In the genomic region with DNA sequence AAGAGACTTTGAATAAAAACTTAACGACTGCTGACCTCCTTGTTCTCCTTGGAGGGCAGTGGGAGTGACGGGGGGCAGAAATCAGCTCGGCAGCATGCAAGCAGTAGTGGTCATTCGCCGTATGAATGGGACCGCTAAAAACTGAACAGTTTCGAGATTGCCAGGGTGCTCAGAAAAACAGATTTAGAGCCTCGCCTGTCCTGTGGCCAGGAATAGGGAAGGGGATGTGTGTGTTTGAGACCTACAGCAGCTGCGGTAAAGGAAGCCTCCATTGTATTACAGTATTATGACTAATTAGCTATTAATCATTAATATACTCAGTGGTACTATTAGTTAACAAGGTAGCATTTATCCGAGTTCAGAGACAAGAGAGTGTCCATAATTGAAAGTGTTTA, we compare ENCODE assay signal across 8 cellular contexts. TPM values are rescaled to one million over a fixed set of nuclear protein-coding genes. Genes with fewer than 3 reads are reported as not detected.
DNase-seq lines count a peak whose midpoint lies in the region; ATAC-seq, FAIRE-seq and TF ChIP-seq lines count a peak whose summit lies in the region.

No MANE protein-coding gene starts in this region.

- no peak for ATAC-seq in GM19467 (IDR thresholded peaks at IDR 0.05; ENCODE audit: unreplicated experiment)

- no peaks in the 10 kb centered on the region for H3K9me3 Mint-ChIP-seq in HFFc6

- H3K27ac ChIP-seq in ACC112 (ENCODE audit: low read depth, low read length) (no peak overlapping the region), muscle layer of colon (ENCODE audit: low read depth, low read length) (peak overlapping the region; percentile 83)

- H3K4me1 ChIP-seq in ACC112 (ENCODE audit: control insufficient read depth, insufficient read depth, low read length, unreplicated experiment) (peaks cover 26% of the 10 kb centered on the region), muscle layer of colon (ENCODE audit: insufficient read depth, low read length) (peaks cover 30% of the 10 kb centered on the region)

- peak overlapping the region; percentile 62 for H3K27ac Mint-ChIP-seq in HFFc6

- H3K27me3 ChIP-seq in ACC112 (ENCODE audit: insufficient read depth, low read length) (no peaks in the 10 kb centered on the region), bronchial epithelial cell (ENCODE audit: control insufficient read depth, insufficient read depth, low read length) (no peaks in the 10 kb centered on the region), muscle layer of colon (ENCODE audit: control insufficient read depth in 1 of 2, insufficient read depth in 2 of 2, low read length in 2 of 2) (no peaks in the 10 kb centered on the region)

- H2AFZ ChIP-seq in ACC112 (ENCODE audit: low read length, unreplicated experiment): peak overlapping the region; percentile 63

- H3K9me3 ChIP-seq in muscle layer of colon (ENCODE audit: low read length): no peaks in the 10 kb centered on the region

- peaks cover 35% of the 10 kb centered on the region for H3K79me2 ChIP-seq in ACC112 (ENCODE audit: control insufficient read depth, insufficient read depth, low read length, unreplicated experiment)

- H3K4me3 Mint-ChIP-seq in HFFc6: peak overlapping the region; percentile 86

- no peak for DNase-seq in HFFc6
- DNase-seq in bronchial epithelial cell (ENCODE audit: low read depth): peak; percentile 59
- DNase-seq in dedifferentiated amniotic fluid mesenchymal stem cell (ENCODE audit: extremely low spot score): no peak
- no peak for DNase-seq in RKO (ENCODE audit: low spot score)
- DNase-seq in stimulated activated CD4-positive, alpha-beta T cell treated with anti-CD3 and anti-CD28 coated beads, Interleukin-4, amount 100 ng/mL, for 1 hour: no peak

- peaks cover 3% of the 10 kb centered on the region; the same call in 1 of the 2 replicates for H3K27me3 Mint-ChIP-seq in HFFc6 (ENCODE audit: insufficient read depth)

- peaks cover 39% of the 10 kb centered on the region for H3K4me1 Mint-ChIP-seq in HFFc6 (ENCODE audit: low read depth)

- H3K36me3 ChIP-seq in ACC112 (ENCODE audit: insufficient read depth, low read length) (no peaks in the 10 kb centered on the region), bronchial epithelial cell (ENCODE audit: control insufficient read depth, insufficient read depth, low read length) (no peaks in the 10 kb centered on the region), muscle layer of colon (ENCODE audit: insufficient read depth, low read length) (no peaks in the 10 kb centered on the region)

- FAIRE-seq in bronchial epithelial cell (lab: Jason Lieb, UNC): no peak

- H3K9ac ChIP-seq in muscle layer of colon (ENCODE audit: low read length): peak overlapping the region; percentile 41

- no peak for TF ChIP-seq CTCF in HFFc6 (IDR thresholded peaks at IDR 0.05)
- no peak for TF ChIP-seq CTCF in bronchial epithelial cell (IDR thresholded peaks at IDR 0.05; ENCODE audit: insufficient read depth, low read length, severe bottlenecking)

- H3K4me3 ChIP-seq in ACC112 (ENCODE audit: low read depth, low read length): peak overlapping the region; percentile 99
- H3K4me3 ChIP-seq in bronchial epithelial cell (ENCODE audit: low read depth, low read length): peak overlapping the region; percentile 42
- peak overlapping the region; percentile 58 to 78 for H3K4me3 ChIP-seq in muscle layer of colon (ENCODE audit: low read depth in 1 of 2, low read length in 2 of 2)

- peaks cover 4% of the 10 kb centered on the region; the same call in 1 of the 2 replicates for H3K36me3 Mint-ChIP-seq in HFFc6 (ENCODE audit: low read depth)

RNA-seq across cellular contexts. Expression of a gene that starts 0.7 kb away (rescaled TPM):
- 10 to 100 TPM; 12.0 to 15.5 (median 12.7) TPM for total RNA-seq in HFFc6 (2021; fragmentation: NEBNext Ultra II Directional; extraction: Animal tissue kit (Norgen Biotek cat#: 25700))
- total RNA-seq in bronchial epithelial cell: 5.3 and 5.5 TPM in 2 replicates

RNA-seq across cellular contexts. Expression of a gene that starts 52.0 kb away (rescaled TPM):
- total RNA-seq in HFFc6 (2021; fragmentation: NEBNext Ultra II Directional; extraction: Animal tissue kit (Norgen Biotek cat#: 25700)): 100 to 1,000 TPM; 235 to 284 (median 262) TPM
- total RNA-seq in bronchial epithelial cell: 152 and 235 TPM in 2 replicates

Comparison
In these comparisons a context has a peak if more than half of its experiments do, and no peak if none do; other contexts are left out.
1. H3K4me3 ChIP-seq: peak in every context shown above with its lines; median percentile 99 in ACC112; 68 in muscle layer of colon; 42 in bronchial epithelial cell.